Comparison of ENCODE assay signal across 8 cellular contexts in the genomic region with DNA sequence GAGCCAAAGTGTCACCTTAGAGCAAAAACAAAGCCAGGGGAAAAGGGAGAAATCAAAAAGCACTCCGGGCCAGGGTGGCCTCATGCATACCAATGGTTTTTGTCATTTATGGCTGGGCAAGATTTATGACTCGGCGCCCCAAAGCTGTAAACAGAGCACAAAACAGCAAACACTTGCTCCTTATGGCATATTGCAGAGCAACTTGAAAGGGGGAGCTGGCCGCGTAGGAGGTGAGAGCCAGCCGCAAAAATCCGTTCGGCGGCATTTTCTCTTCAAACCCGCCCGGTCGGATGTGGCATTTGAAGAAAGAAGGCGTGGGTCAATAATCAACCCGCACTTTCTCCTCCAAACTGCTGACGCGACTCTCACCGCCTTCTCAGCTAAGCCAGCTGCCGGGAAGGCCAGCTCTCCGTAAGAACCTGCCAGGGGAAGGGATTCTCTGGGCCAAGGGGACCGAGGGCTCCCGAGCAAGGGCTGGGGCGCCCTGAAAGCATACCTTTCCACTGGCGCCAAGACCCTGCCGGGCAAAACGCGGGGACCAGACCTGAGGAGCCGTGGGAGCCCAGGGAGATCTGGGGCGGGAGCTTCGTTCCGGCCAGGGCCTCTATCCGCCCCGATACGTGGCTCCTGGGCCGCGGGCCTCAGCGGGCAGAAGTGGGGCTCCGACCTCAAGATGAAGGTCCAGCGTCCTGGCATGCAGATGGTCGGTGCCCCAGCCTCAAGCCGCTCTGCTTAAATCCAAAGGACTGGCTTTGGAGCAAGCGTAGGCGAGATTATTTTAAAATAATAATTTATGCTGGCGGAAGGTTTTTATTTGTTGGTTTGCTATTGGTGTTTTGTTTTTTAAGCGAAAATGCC. TPM values are rescaled to one million over a fixed set of nuclear protein-coding genes. Genes with fewer than 3 reads are reported as not detected.
DNase-seq lines count a peak whose midpoint lies in the region; ATAC-seq, FAIRE-seq and TF ChIP-seq lines count a peak whose summit lies in the region.
"Had no signal": no experiment of that assay in that cellular context is flagged by ENCODE, and none has a peak within 500 bp of the region (broad histone marks: within the 10 kb centered on the region; RNA-seq: fewer than 3 reads in every experiment).

No MANE protein-coding gene starts in this region.

- H3K14ac ChIP-seq in neuronal stem cell (ENCODE audit: low read length) = no peak overlapping the region

- no peak overlapping the region for H2AK5ac ChIP-seq in neuronal stem cell (ENCODE audit: low read depth, low read length)

- H3K4me2 ChIP-seq in neuronal stem cell (ENCODE audit: insufficient read depth, low read length, poor library complexity, severe bottlenecking) = no peak overlapping the region

- no peak for TF ChIP-seq CTCF in breast epithelium (IDR thresholded peaks at IDR 0.05)

- H3K36me3 Mint-ChIP-seq in natural killer cell treated with Interleukin-12 subunit alpha and Interleukin-12 subunit beta and Interleukin-15 and Interleukin-18, amount 100 ng/mL, for 72 hours = no peaks in the 10 kb centered on the region

- H4K91ac ChIP-seq in neuronal stem cell (ENCODE audit: low read depth, low read length, poor library complexity) = no peak overlapping the region

- peak overlapping the region; percentile 55 for H3K18ac ChIP-seq in neuronal stem cell (ENCODE audit: low read length)

- DNase-seq in H54 (ENCODE audit: insufficient read length, low spot score) (no peak), breast epithelium (ENCODE audit: low spot score in 2 of 2) (peak in 1 of 2 donors; percentile 69), neuronal stem cell (ENCODE audit: low spot score) (no peak), iPS-NIHi7 (ENCODE audit: extremely low spot score) (no peak)
- DNase-seq in natural killer cell treated with Interleukin-12 subunit alpha and Interleukin-12 subunit beta and Interleukin-15 and Interleukin-18, amount 100 ng/mL, for 72 hours (ENCODE audit: low spot score) = no peak
- DNase-seq: NCI-H146 had no signal

- WGBS in neuronal stem cell (ENCODE audit: extremely low coverage in 2 of 2, insufficient read length in 2 of 2, insufficient replicate concordance in 1 of 2), 2 donors = no CpG with 5 or more reads among the region's 44 CpGs

- no peaks in the 10 kb centered on the region for H3K27me3 Mint-ChIP-seq in natural killer cell treated with Interleukin-12 subunit alpha and Interleukin-12 subunit beta and Interleukin-15 and Interleukin-18, amount 100 ng/mL, for 72 hours

- no peaks in the 10 kb centered on the region for H3K9me3 ChIP-seq in breast epithelium
- H3K9me3 ChIP-seq in neuronal stem cell (replicated peaks in 1 of 2; ENCODE audit: control insufficient read depth in 2 of 2, insufficient read depth in 1 of 2, low read depth in 1 of 2, low read length in 2 of 2) = peaks cover 2 to 4% of the 10 kb centered on the region in 2 donors

- no peak overlapping the region for H2BK5ac ChIP-seq in neuronal stem cell (ENCODE audit: low read length)

- no peaks in the 10 kb centered on the region for H3K4me1 Mint-ChIP-seq in natural killer cell treated with Interleukin-12 subunit alpha and Interleukin-12 subunit beta and Interleukin-15 and Interleukin-18, amount 100 ng/mL, for 72 hours (ENCODE audit: low read depth in 2 of 2)

- no peak overlapping the region for H2BK15ac ChIP-seq in neuronal stem cell (ENCODE audit: low read length)

- H3K27ac Mint-ChIP-seq in natural killer cell treated with Interleukin-12 subunit alpha and Interleukin-12 subunit beta and Interleukin-15 and Interleukin-18, amount 100 ng/mL, for 72 hours = no peak overlapping the region

- H3K4ac ChIP-seq in neuronal stem cell (ENCODE audit: low read length) = no peak overlapping the region

- H3K27ac ChIP-seq in breast epithelium (peak overlapping the region; percentile 98 to 100), neuronal stem cell (replicated peaks; ENCODE audit: low read length) (no peak overlapping the region)

- FAIRE-seq in H54 (lab: Jason Lieb, UNC) = peak; percentile 75
- FAIRE-seq: endometrium had no signal

- H3K4me1 ChIP-seq in breast epithelium = peaks cover 0 to 3% of the 10 kb centered on the region in 2 donors
- H3K4me1 ChIP-seq in neuronal stem cell (ENCODE audit: control insufficient read depth in 2 of 2, insufficient read depth in 1 of 2, low read depth in 1 of 2, low read length in 2 of 2) = no peaks in the 10 kb centered on the region

- intact Hi-C loops in breast epithelium (cut with DNase I; ENCODE audit: low total_unique reads) = no loop called here

- no peaks in the 10 kb centered on the region for H3K36me3 ChIP-seq in breast epithelium
- no peaks in the 10 kb centered on the region for H3K36me3 ChIP-seq in neuronal stem cell (replicated peaks in 1 of 2; ENCODE audit: control insufficient read depth in 2 of 2, insufficient read depth in 2 of 2, low read length in 2 of 2)

- no peak overlapping the region for H3K23ac ChIP-seq in neuronal stem cell (ENCODE audit: low read depth, low read length, poor library complexity)

- H3K4me3 ChIP-seq in breast epithelium (peak overlapping the region; percentile 28 to 90 (median 73)), neuronal stem cell (ENCODE audit: low read length in 2 of 2) (no peak overlapping the region)

- H2BK12ac ChIP-seq in neuronal stem cell (ENCODE audit: low read length) = no peak overlapping the region

- H3K9ac ChIP-seq in neuronal stem cell (ENCODE audit: low read depth, low read length, poor library complexity) = no peak overlapping the region

- no peak overlapping the region for H4K8ac ChIP-seq in neuronal stem cell (ENCODE audit: low read depth, low read length)

- no peak for TF ChIP-seq POLR2A in H54 (IDR thresholded peaks at IDR 0.05; ENCODE audit: low read depth, low read length)
- no peak for TF ChIP-seq POLR2A in breast epithelium (IDR thresholded peaks at IDR 0.05)

- ATAC-seq in HG02610 (IDR thresholded peaks at IDR 0.05; ENCODE audit: unreplicated experiment) = no peak
- ATAC-seq in natural killer cell treated with Interleukin-12 subunit alpha and Interleukin-12 subunit beta and Interleukin-15 and Interleukin-18, amount 100 ng/mL, for 72 hours = no peak

- H3K27me3 ChIP-seq in breast epithelium (no peaks in the 10 kb centered on the region), neuronal stem cell (ENCODE audit: control insufficient read depth in 3 of 3, insufficient read depth in 3 of 3, low read depth in 1 of 3, low read length in 3 of 3) (peaks cover 53 to 95% (median 92%) of the 10 kb centered on the region in 3 experiments)

- no peak overlapping the region for H3K4me3 Mint-ChIP-seq in natural killer cell treated with Interleukin-12 subunit alpha and Interleukin-12 subunit beta and Interleukin-15 and Interleukin-18, amount 100 ng/mL, for 72 hours

- H2AFZ ChIP-seq in neuronal stem cell (ENCODE audit: low read length) = peak overlapping the region; percentile 40

- H3K9me3 Mint-ChIP-seq in natural killer cell treated with Interleukin-12 subunit alpha and Interleukin-12 subunit beta and Interleukin-15 and Interleukin-18, amount 100 ng/mL, for 72 hours = no peaks in the 10 kb centered on the region

- H2BK120ac ChIP-seq in neuronal stem cell (ENCODE audit: low read depth, low read length) = no peak overlapping the region

- H3K79me1 ChIP-seq in neuronal stem cell (ENCODE audit: low read depth, low read length) = no peaks in the 10 kb centered on the region

RNA-seq across cellular contexts. Expression of a gene that starts 12.9 kb away (rescaled TPM):
- 1 to 10 TPM in 2 of 3 donors, under 1 TPM in 1; 0.80 to 5.4 (median 1.3) TPM for total RNA-seq in breast epithelium
- polyA plus RNA-seq in neuronal stem cell (2013, experiment 1 of 2) = 0.04 TPM
- not detected for polyA plus RNA-seq in neuronal stem cell (2013, experiment 2 of 2)
- not detected for total RNA-seq in natural killer cell treated with Interleukin-12 subunit alpha and Interleukin-12 subunit beta and Interleukin-15 and Interleukin-18, amount 100 ng/mL, for 72 hours

RNA-seq across cellular contexts. Expression of a gene that starts 15.2 kb away (rescaled TPM):
- total RNA-seq in breast epithelium = 1 to 10 TPM in 2 of 3 donors, under 1 TPM in 1; 0.80 to 2.8 (median 2.0) TPM
- not detected for polyA plus RNA-seq in neuronal stem cell (2013, experiment 1 of 2)
- not detected for polyA plus RNA-seq in neuronal stem cell (2013, experiment 2 of 2)
- total RNA-seq in natural killer cell treated with Interleukin-12 subunit alpha and Interleukin-12 subunit beta and Interleukin-15 and Interleukin-18, amount 100 ng/mL, for 72 hours = under 1 TPM in 1 of 2 donors, not detected in 1; 0.55 TPM

RNA-seq across cellular contexts. Expression of a gene that starts 19.6 kb away (rescaled TPM):
- under 1 TPM; 0.33 to 0.80 (median 0.44) TPM for total RNA-seq in breast epithelium
- polyA plus RNA-seq in neuronal stem cell (2013, experiment 1 of 2) = not detected
- not detected for polyA plus RNA-seq in neuronal stem cell (2013, experiment 2 of 2)
- under 1 TPM; 0.36 to 0.78 TPM for total RNA-seq in natural killer cell treated with Interleukin-12 subunit alpha and Interleukin-12 subunit beta and Interleukin-15 and Interleukin-18, amount 100 ng/mL, for 72 hours

RNA-seq across cellular contexts. Expression of a gene that starts 28.1 kb away (rescaled TPM):
- 10 to 100 TPM; 11.5 to 48.7 (median 22.6) TPM for total RNA-seq in breast epithelium
- not detected for polyA plus RNA-seq in neuronal stem cell (2013, experiment 1 of 2)
- not detected for polyA plus RNA-seq in neuronal stem cell (2013, experiment 2 of 2)
- total RNA-seq in natural killer cell treated with Interleukin-12 subunit alpha and Interleukin-12 subunit beta and Interleukin-15 and Interleukin-18, amount 100 ng/mL, for 72 hours = under 1 TPM; 0.33 to 0.64 TPM

RNA-seq across cellular contexts. Expression of a gene that starts 32.2 kb away (rescaled TPM):
- total RNA-seq in breast epithelium = 10 to 100 TPM in 1 of 3 donors, 1 to 10 TPM in 2; 7.9 to 16.0 (median 9.0) TPM
- polyA plus RNA-seq in neuronal stem cell (2013, experiment 1 of 2) = not detected
- polyA plus RNA-seq in neuronal stem cell (2013, experiment 2 of 2) = not detected
- under 1 TPM in 1 of 2 donors, not detected in 1; 0.81 TPM for total RNA-seq in natural killer cell treated with Interleukin-12 subunit alpha and Interleukin-12 subunit beta and Interleukin-15 and Interleukin-18, amount 100 ng/mL, for 72 hours

Comparison
In these comparisons a context has a peak if more than half of its experiments do, and no peak if none do; other contexts are left out.
1. H3K4me3 ChIP-seq: peak in breast epithelium (3 of 3); none in neuronal stem cell (0 of 2).